ENCODE assay signal across 3 cellular contexts in genomic region chr17:61819265-61819664, GRCh38.
TF ChIP-seq lines count a peak whose summit lies in the region.

No MANE protein-coding gene starts in this region.

TF ChIP-seq in HEK293, 187 proteins besides CTCF, POLR2A, EP300 and RAD21:
- peak; percentile 34; the same call in 1 of the 2 replicates for TF ChIP-seq ZNF664 (tag by site-specific recombination; IDR thresholded peaks at IDR 0.05)

TF ChIP-seq in GM12878, 131 proteins besides CTCF, POLR2A, EP300 and RAD21:
- TF ChIP-seq NFXL1 (IDR thresholded peaks at IDR 0.05; ENCODE audit: borderline replicate concordance) = peak; percentile 91; the same call in 1 of the 2 replicates

TF ChIP-seq in K562, 482 proteins besides CTCF, POLR2A, EP300 and RAD21:
- TF ChIP-seq EWSR1 (IDR thresholded peaks at IDR 0.05; ENCODE audit: borderline replicate concordance, low read depth, partially characterized antibody) = peak; percentile 63
TF ChIP-seq in K562: peak in this region for 1; not testable (repeated sequence) for 481.
